ENCODE assay signal across 26 cellular contexts in the genomic region with DNA sequence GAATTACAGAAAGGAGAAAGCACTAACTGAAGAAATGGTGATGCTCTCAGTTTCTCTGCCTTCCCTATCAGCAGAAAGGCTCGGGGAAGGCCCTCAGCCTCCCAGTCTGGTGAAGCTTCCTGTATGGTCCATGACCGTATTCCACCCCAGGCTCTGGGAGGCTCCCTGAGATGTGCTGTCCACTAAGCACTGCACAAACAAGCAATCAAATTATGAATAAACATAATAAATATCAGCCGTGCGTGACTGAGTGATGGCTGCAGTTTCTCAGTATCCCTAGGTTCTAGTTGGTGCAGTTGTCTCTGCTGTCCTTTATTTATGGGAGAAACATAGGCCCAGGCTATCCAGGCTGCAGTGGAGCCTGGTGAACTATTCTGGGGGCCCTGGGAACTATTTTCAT. TPM values are rescaled to one million over a fixed set of nuclear protein-coding genes. Genes with fewer than 3 reads are reported as not detected.
DNase-seq lines count a peak whose midpoint lies in the region; ATAC-seq and TF ChIP-seq lines count a peak whose summit lies in the region.
"Had no signal": no experiment of that assay in that cellular context is flagged by ENCODE, and none has a peak within 500 bp of the region (broad histone marks: within the 10 kb centered on the region; RNA-seq: fewer than 3 reads in every experiment).

No MANE protein-coding gene starts in this region.

- intact Hi-C loops in gastrocnemius medialis (cut with DNase I; ENCODE audit: low total_unique reads) (loop anchor here (10.0 kb wide), 1 partner anchor 798 kb away; a partner anchor contains a TSS), sigmoid colon (cut with DNase I) (no loop called here)

- H3K4me1 Mint-ChIP-seq in activated naive CD8-positive, alpha-beta T cell (ENCODE audit: low read depth): peaks cover 48% of the 10 kb centered on the region
- peaks cover 35% of the 10 kb centered on the region for H3K4me1 Mint-ChIP-seq in activated naive CD8-positive, alpha-beta T cell treated with anti-CD3 and anti-CD28 coated beads, Interleukin-2, amount 50 U/mL, for 24 hours
- H3K4me1 Mint-ChIP-seq in brain: peaks cover 49% of the 10 kb centered on the region

- peaks cover 13% of the 10 kb centered on the region for H3K36me3 Mint-ChIP-seq in activated naive CD8-positive, alpha-beta T cell
- peaks cover 35% of the 10 kb centered on the region for H3K36me3 Mint-ChIP-seq in activated naive CD8-positive, alpha-beta T cell treated with anti-CD3 and anti-CD28 coated beads, Interleukin-2, amount 50 U/mL, for 24 hours (ENCODE audit: low read depth)
- H3K36me3 Mint-ChIP-seq in brain: peaks cover 61% of the 10 kb centered on the region

- H3K36me3 ChIP-seq in gastrocnemius medialis (peaks cover 0 to 46% of the 10 kb centered on the region in 2 donors), sigmoid colon (peaks cover 0 to 54% (median 29%) of the 10 kb centered on the region in 4 donors)

- TF ChIP-seq CTCF in LNCaP clone FGC (IDR thresholded peaks at IDR 0.05; ENCODE audit: control insufficient read depth, extremely low read depth, insufficient read depth): no peak
- TF ChIP-seq CTCF in brain (conservative IDR thresholded peaks at IDR 0.05): no peak
- TF ChIP-seq CTCF in gastrocnemius medialis (IDR thresholded peaks at IDR 0.05 in 4 of 5, conservative IDR thresholded peaks at IDR 0.05 in 1 of 5): no peak
- TF ChIP-seq CTCF in sigmoid colon (IDR thresholded peaks at IDR 0.05): no peak

- ATAC-seq in activated naive CD8-positive, alpha-beta T cell treated with anti-CD3 and anti-CD28 coated beads, Interleukin-2, amount 50 U/mL, for 24 hours: no peak
- no peak for ATAC-seq in gastrocnemius medialis
- ATAC-seq: GM23338, K562 had no signal

- in situ Hi-C loops in gastrocnemius medialis (cut with MboI; ENCODE audit: low sequenced_read_pairs in 4 of 4): loop anchor here in 1 of 4 donors (25.0 kb wide), 1 partner anchor 354 kb away; a partner anchor contains a TSS

- no peaks in the 10 kb centered on the region for H3K27me3 Mint-ChIP-seq in activated naive CD8-positive, alpha-beta T cell
- no peaks in the 10 kb centered on the region for H3K27me3 Mint-ChIP-seq in activated naive CD8-positive, alpha-beta T cell treated with anti-CD3 and anti-CD28 coated beads, Interleukin-2, amount 50 U/mL, for 24 hours
- H3K27me3 Mint-ChIP-seq in brain: no peaks in the 10 kb centered on the region
- H3K27me3 Mint-ChIP-seq: B cell had no signal

- TF ChIP-seq POLR2A in gastrocnemius medialis (IDR thresholded peaks at IDR 0.05) (no peak), sigmoid colon (IDR thresholded peaks at IDR 0.05) (no peak)

- H3K4me3 Mint-ChIP-seq in activated naive CD8-positive, alpha-beta T cell: peak overlapping the region; percentile 46
- H3K4me3 Mint-ChIP-seq in activated naive CD8-positive, alpha-beta T cell treated with anti-CD3 and anti-CD28 coated beads, Interleukin-2, amount 50 U/mL, for 24 hours: no peak overlapping the region
- H3K4me3 Mint-ChIP-seq in brain: peak overlapping the region in 4 of 5 experiments; percentile 28 to 91 (median 71)
- H3K4me3 Mint-ChIP-seq: CD14-positive monocyte, GM23338, H9 had no signal

- no peak for DNase-seq in activated naive CD8-positive, alpha-beta T cell treated with anti-CD3 and anti-CD28 coated beads, Interleukin-2, amount 50 U/mL, for 24 hours
- DNase-seq in LNCaP clone FGC (ENCODE audit: low read depth) (peak; percentile 78), gastrocnemius medialis (no peak), sigmoid colon (no peak)
- no peak for DNase-seq in activated naive CD4-positive, alpha-beta T cell treated with Interleukin-2 at 50 U/mL for 16 hours
- DNase-seq: DMS153, H9, Kasumi-1, MV-4-11, NCI-H1105 treated with DMSO at 0.1 percent for 48 hours, NCI-H146, NCI-H1930, NCI-H2107, NCI-H446 treated with DMSO at 0.1 percent for 48 hours, NCI-H526, NCI-H82, SK-N-SH, SW 1271 had no signal

- no peak overlapping the region for H3K4me3 ChIP-seq in LNCaP clone FGC (ENCODE audit: low read depth, low read length)
- H3K4me3 ChIP-seq in gastrocnemius medialis: no peak overlapping the region
- no peak overlapping the region for H3K4me3 ChIP-seq in sigmoid colon
- H3K4me3 ChIP-seq: GM23338, K562, Peyer's patch had no signal

- H3K27ac ChIP-seq in gastrocnemius medialis: peak overlapping the region in 3 of 4 donors; percentile 20 to 46 (median 22)
- no peak overlapping the region for H3K27ac ChIP-seq in sigmoid colon
- H3K27ac ChIP-seq: Peyer's patch had no signal

- H3K9me3 ChIP-seq in gastrocnemius medialis (no peaks in the 10 kb centered on the region), sigmoid colon (no peaks in the 10 kb centered on the region)
- H3K9me3 ChIP-seq: Peyer's patch, SK-N-SH had no signal

- no peak for TF ChIP-seq EP300 in sigmoid colon (IDR thresholded peaks at IDR 0.05)

- H3K4me1 ChIP-seq in gastrocnemius medialis: peaks cover 31 to 45% of the 10 kb centered on the region in 2 donors
- H3K4me1 ChIP-seq in sigmoid colon: peaks cover 0 to 33% (median 25%) of the 10 kb centered on the region in 4 donors

- H3K27me3 ChIP-seq in gastrocnemius medialis (no peaks in the 10 kb centered on the region), sigmoid colon (no peaks in the 10 kb centered on the region)
- H3K27me3 ChIP-seq: Peyer's patch had no signal

- H3K27ac Mint-ChIP-seq in activated naive CD8-positive, alpha-beta T cell: no peak overlapping the region
- no peak overlapping the region for H3K27ac Mint-ChIP-seq in activated naive CD8-positive, alpha-beta T cell treated with anti-CD3 and anti-CD28 coated beads, Interleukin-2, amount 50 U/mL, for 24 hours
- H3K27ac Mint-ChIP-seq in brain: peak overlapping the region in 2 of 5 experiments; percentile 29 to 69
- H3K27ac Mint-ChIP-seq: GM23338, H9 had no signal

- 83 to 86% methylated on average over 4 of the region's 4 CpGs for WGBS in sigmoid colon, 2 donors

- H3K9me3 Mint-ChIP-seq in activated naive CD8-positive, alpha-beta T cell (ENCODE audit: low read depth): no peaks in the 10 kb centered on the region
- no peaks in the 10 kb centered on the region for H3K9me3 Mint-ChIP-seq in activated naive CD8-positive, alpha-beta T cell treated with anti-CD3 and anti-CD28 coated beads, Interleukin-2, amount 50 U/mL, for 24 hours
- H3K9me3 Mint-ChIP-seq in brain: peaks cover 0 to 3% (median 3%) of the 10 kb centered on the region in 5 experiments
- H3K9me3 Mint-ChIP-seq: CD14-positive monocyte, GM23338, H9 had no signal

RNA-seq across cellular contexts. Expression of a gene that starts 3.6 kb away (rescaled TPM):
- polyA plus RNA-seq in brain (ENCODE audit: insufficient read depth, low read depth, low replicate concordance) (236 TPM), sigmoid colon (100 to 1,000 TPM in 2 of 3 donors, 10 to 100 TPM in 1; 87.4 to 187 (median 181) TPM)
- total RNA-seq in gastrocnemius medialis (10 to 100 TPM in 1 of 4 donors, 1 to 10 TPM in 3; 7.9 to 14.6 (median 9.8) TPM), sigmoid colon (10 to 100 TPM; 12.1 to 23.9 (median 21.9) TPM)

RNA-seq across cellular contexts. Expression of a gene that starts 7.5 kb away (rescaled TPM):
- 73.4 TPM for polyA plus RNA-seq in brain (ENCODE audit: insufficient read depth, low read depth, low replicate concordance)
- 100 to 1,000 TPM; 117 to 139 (median 125) TPM for total RNA-seq in gastrocnemius medialis
- total RNA-seq in sigmoid colon: 100 to 1,000 TPM in 1 of 4 donors, 10 to 100 TPM in 3; 61.8 to 104 (median 82.6) TPM
- polyA plus RNA-seq in sigmoid colon: 100 to 1,000 TPM; 112 to 248 (median 161) TPM

RNA-seq across cellular contexts. Expression of a gene that starts 9.1 kb away (rescaled TPM):
- 7.3 TPM for polyA plus RNA-seq in brain (ENCODE audit: insufficient read depth, low read depth, low replicate concordance)
- 1 to 10 TPM; 1.8 to 3.1 (median 2.1) TPM for total RNA-seq in gastrocnemius medialis
- 10 to 100 TPM; 13.8 to 18.0 (median 15.6) TPM for total RNA-seq in sigmoid colon
- 10 to 100 TPM; 13.2 to 17.4 (median 13.4) TPM for polyA plus RNA-seq in sigmoid colon
- total RNA-seq: MCF 10A had no signal

RNA-seq across cellular contexts. Expression of a gene that starts 12.5 kb away (rescaled TPM):
- polyA plus RNA-seq in brain (ENCODE audit: insufficient read depth, low read depth, low replicate concordance) (26.5 TPM), sigmoid colon (10 to 100 TPM in 2 of 3 donors, 1 to 10 TPM in 1; 6.6 to 27.7 (median 20.1) TPM)
- total RNA-seq in gastrocnemius medialis (10 to 100 TPM in 3 of 4 donors, 1 to 10 TPM in 1; 8.7 to 14.1 (median 11.9) TPM), sigmoid colon (10 to 100 TPM; 18.6 to 28.6 (median 21.7) TPM)

RNA-seq across cellular contexts. Expression of a gene that starts 47.5 kb away (rescaled TPM):
- polyA plus RNA-seq in brain (ENCODE audit: insufficient read depth, low read depth, low replicate concordance): 0.27 TPM
- under 1 TPM in 2 of 4 donors, not detected in 2; 0.15 to 0.24 TPM for total RNA-seq in gastrocnemius medialis
- under 1 TPM in 2 of 4 donors, not detected in 2; 0.36 to 0.81 TPM for total RNA-seq in sigmoid colon
- 1 to 10 TPM in 2 of 3 donors, not detected in 1; 1.6 to 3.7 TPM for polyA plus RNA-seq in sigmoid colon
- polyA plus RNA-seq: CD14-positive monocyte had no signal

Comparison
In these comparisons a context has a peak if more than half of its experiments do, and no peak if none do; other contexts are left out.
1. H3K27ac ChIP-seq: peak in gastrocnemius medialis (3 of 4); none in sigmoid colon (0 of 4).